8 cellular contexts compared by ENCODE assay signal in genomic region chr3:10164546-10165393, GRCh38. TPM values are rescaled to one million over a fixed set of nuclear protein-coding genes. Genes with fewer than 3 reads are reported as not detected.
A peak's percentile ranks its signal among the peaks of the same experiment; 100 is the strongest.
DNase-seq lines count a peak whose midpoint lies in the region; ATAC-seq and TF ChIP-seq lines count a peak whose summit lies in the region.

Gene IRAK2, plus strand, starts transcription at chr3:10164919. Its CDS starts 36 bp downstream, at chr3:10164955.

- no peak within 1 kb of the TSS for H3K4me3 ChIP-seq in KMS-11 (IDR thresholded peaks at IDR 0.05; ENCODE audit: insufficient read depth, low read depth, low read length)

- DNase-seq in Daoy (ENCODE audit: low read depth) (peak; percentile 75), dedifferentiated amniotic fluid mesenchymal stem cell (ENCODE audit: extremely low spot score) (peak; percentile 45), left kidney (ENCODE audit: low read depth, low spot score) (peak; percentile 76), NCI-H2107 treated with DMSO at 0.1 percent for 48 hours (lab: John Stamatoyannopoulos, UW; ENCODE audit: unreplicated experiment) (no peak)
- peak; percentile 83 for DNase-seq in activated CD4-positive, alpha-beta T cell treated with anti-CD3 and anti-CD28 coated beads for 36 hours
- DNase-seq in stimulated activated CD4-positive, alpha-beta T cell treated with anti-CD3 and anti-CD28 coated beads, Interleukin-1b, Interleukin-23, amount 100 ng/mL, for 48 hours = peak; percentile 32

- peaks cover 5% of the 10 kb centered on the region for H3K9me3 Mint-ChIP-seq in activated CD4-positive, alpha-beta T cell treated with anti-CD3 and anti-CD28 coated beads for 36 hours (ENCODE audit: low read depth)

- H3K4me3 Mint-ChIP-seq in activated CD4-positive, alpha-beta T cell treated with anti-CD3 and anti-CD28 coated beads for 36 hours = peak within 1 kb of the TSS; percentile 70

- H3K27ac Mint-ChIP-seq in activated CD4-positive, alpha-beta T cell treated with anti-CD3 and anti-CD28 coated beads for 36 hours = peak within 1 kb of the TSS; percentile 13

- H3K36me3 Mint-ChIP-seq in activated CD4-positive, alpha-beta T cell treated with anti-CD3 and anti-CD28 coated beads for 36 hours (ENCODE audit: low read depth) = peaks cover 13% of the 10 kb centered on the region

- H3K4me1 ChIP-seq in KMS-11 (ENCODE audit: low read depth, poor library complexity, severe bottlenecking) = no peaks in the 10 kb centered on the region

- no peaks in the 10 kb centered on the region for H4K20me1 ChIP-seq in KMS-11 (ENCODE audit: insufficient read depth)

- peaks cover 21% of the 10 kb centered on the region for H3K4me1 Mint-ChIP-seq in activated CD4-positive, alpha-beta T cell treated with anti-CD3 and anti-CD28 coated beads for 36 hours

- no peak within 1 kb of the TSS for H3K9ac ChIP-seq in KMS-11

- intact Hi-C loops in activated CD4-positive, alpha-beta T cell treated with anti-CD3 and anti-CD28 coated beads for 36 hours (cut with DNase I, micrococcal nuclease) = loop anchor here (1.0 to 2.0 kb wide), 6 partner anchors 22 to 84 kb away; partner anchors contain the start of genes BRK1 (in 1 of the 2) and TATDN2 (in 1 of the 2)

- POLR2A ChIA-PET in activated CD4-positive, alpha-beta T cell treated with anti-CD3 and anti-CD28 coated beads for 36 hours (lab: Charles Lee) = no interaction called here

- CTCF ChIA-PET in activated CD4-positive, alpha-beta T cell treated with anti-CD3 and anti-CD28 coated beads for 36 hours (lab: Charles Lee) = interaction anchor here (0.7 to 1.7 kb wide), 13 partner anchors 10 to 231 kb away, joined by 3 to 7 read pairs (median 3); partner anchors contain the start of gene CRELD1

- H3K4me2 ChIP-seq in KMS-11 = no peak within 1 kb of the TSS

- no peaks in the 10 kb centered on the region for H3K36me3 ChIP-seq in KMS-11 (ENCODE audit: insufficient read depth)

- ATAC-seq in GM21576 (IDR thresholded peaks at IDR 0.05; ENCODE audit: unreplicated experiment) = peak; percentile 79
- peak; percentile 79 for ATAC-seq in activated CD4-positive, alpha-beta T cell treated with anti-CD3 and anti-CD28 coated beads for 36 hours

- peak within 1 kb of the TSS; percentile 26; the same call in 1 of the 2 replicates for H2AFZ ChIP-seq in KMS-11 (ENCODE audit: low read depth)

- H3K79me2 ChIP-seq in KMS-11 (ENCODE audit: insufficient read depth, low read depth) = no peaks in the 10 kb centered on the region

- TF ChIP-seq CTCF in KMS-11 (conservative IDR thresholded peaks at IDR 0.05; ENCODE audit: low read depth, low read length) = peak; percentile 40

- H3K27me3 ChIP-seq in KMS-11 (ENCODE audit: insufficient read depth, low read depth) = no peaks in the 10 kb centered on the region

- H3K27me3 Mint-ChIP-seq in activated CD4-positive, alpha-beta T cell treated with anti-CD3 and anti-CD28 coated beads for 36 hours = no peaks in the 10 kb centered on the region

- no peak within 1 kb of the TSS for H3K27ac ChIP-seq in KMS-11

RNA-seq across cellular contexts. Expression of gene IRAK2, which starts in this region (rescaled TPM):
- 12.7 and 13.3 TPM in 2 replicates for total RNA-seq in Daoy (2014; rRNA removed; shearing (Covaris generic))
- 1 to 10 TPM; 3.9 to 4.0 TPM for total RNA-seq in activated CD4-positive, alpha-beta T cell treated with anti-CD3 and anti-CD28 coated beads for 36 hours
